19 cellular contexts compared by ENCODE assay signal in genomic region chr9:93250185-93250584, GRCh38.
"Had no signal": no experiment of that assay in that cellular context is flagged by ENCODE, and none has a peak within 500 bp of the region (broad histone marks: within the 10 kb centered on the region; RNA-seq: fewer than 3 reads in every experiment).

No MANE protein-coding gene starts in this region.

- H3K4me1 ChIP-seq: adrenal gland, ascending aorta, Peyer's patch had no signal

- H3K27me3 ChIP-seq: adrenal gland, ascending aorta, body of pancreas, cardiac muscle cell, Peyer's patch had no signal

- DNase-seq: activated CD4-positive, alpha-beta T cell treated with anti-CD3 and anti-CD28 coated beads for 48 hours; activated CD4-positive, alpha-beta T cell treated with anti-CD3 and anti-CD28 coated beads, Interleukin-2, amount 50 U/mL, for 4 hours; activated CD4-positive, CD25-positive, alpha-beta regulatory T cell treated with anti-CD3 and anti-CD28 coated beads, Interleukin-2, amount 50 U/mL, for 72 hours; activated CD8-positive, alpha-beta memory T cell treated with anti-CD3 and anti-CD28 coated beads, Interleukin-2, amount 50 U/mL, for 48 hours; activated CD8-positive, alpha-beta T cell treated with anti-CD3 and anti-CD28 coated beads, Interleukin-2, amount 10 ng/mL, durations not matched to agents 7 days and 5 days; activated naive CD4-positive, alpha-beta T cell treated with anti-CD3 and anti-CD28 coated beads, Interleukin-2, amount 50 U/mL, for 16 hours; activated naive CD8-positive, alpha-beta T cell treated with anti-CD3 and anti-CD28 coated beads, Interleukin-2, amount 10 ng/mL, durations not matched to agents 7 days and 5 days; activated T-cell treated with anti-CD3 and anti-CD28 coated beads, Interleukin-2, amount 50 U/mL, for 1 hour; adrenal gland; KG1; NCI-H1092; NCI-H1930; NCI-H345; SHP77 had no signal

- H3K36me3 ChIP-seq: adrenal gland, ascending aorta, cardiac muscle cell had no signal

- H3K9me3 ChIP-seq: adrenal gland, ascending aorta, body of pancreas, Peyer's patch had no signal

- H3K27ac ChIP-seq: adrenal gland, ascending aorta, cardiac muscle cell, Peyer's patch, RWPE1 had no signal

- H3K4me3 ChIP-seq: adrenal gland, ascending aorta, body of pancreas, cardiac muscle cell, Peyer's patch had no signal

- ATAC-seq: activated CD8-positive, alpha-beta T cell treated with anti-CD3 and anti-CD28 coated beads, Interleukin-2, amount 10 ng/mL, durations not matched to agents 7 days and 5 days; body of pancreas had no signal
